1 cellular context compared by ENCODE assay signal in genomic region chr11:118176400-118177134, GRCh38.
TF ChIP-seq lines count a peak whose summit lies in the region.

SCN2B (minus strand) TSS chr11:118176639; CDS start chr11:118176431, 208 bp downstream.

TF ChIP-seq in WTC11, 78 proteins besides CTCF, POLR2A, EP300 and RAD21 (continued from another document):
- TF ChIP-seq, protein P1, sequence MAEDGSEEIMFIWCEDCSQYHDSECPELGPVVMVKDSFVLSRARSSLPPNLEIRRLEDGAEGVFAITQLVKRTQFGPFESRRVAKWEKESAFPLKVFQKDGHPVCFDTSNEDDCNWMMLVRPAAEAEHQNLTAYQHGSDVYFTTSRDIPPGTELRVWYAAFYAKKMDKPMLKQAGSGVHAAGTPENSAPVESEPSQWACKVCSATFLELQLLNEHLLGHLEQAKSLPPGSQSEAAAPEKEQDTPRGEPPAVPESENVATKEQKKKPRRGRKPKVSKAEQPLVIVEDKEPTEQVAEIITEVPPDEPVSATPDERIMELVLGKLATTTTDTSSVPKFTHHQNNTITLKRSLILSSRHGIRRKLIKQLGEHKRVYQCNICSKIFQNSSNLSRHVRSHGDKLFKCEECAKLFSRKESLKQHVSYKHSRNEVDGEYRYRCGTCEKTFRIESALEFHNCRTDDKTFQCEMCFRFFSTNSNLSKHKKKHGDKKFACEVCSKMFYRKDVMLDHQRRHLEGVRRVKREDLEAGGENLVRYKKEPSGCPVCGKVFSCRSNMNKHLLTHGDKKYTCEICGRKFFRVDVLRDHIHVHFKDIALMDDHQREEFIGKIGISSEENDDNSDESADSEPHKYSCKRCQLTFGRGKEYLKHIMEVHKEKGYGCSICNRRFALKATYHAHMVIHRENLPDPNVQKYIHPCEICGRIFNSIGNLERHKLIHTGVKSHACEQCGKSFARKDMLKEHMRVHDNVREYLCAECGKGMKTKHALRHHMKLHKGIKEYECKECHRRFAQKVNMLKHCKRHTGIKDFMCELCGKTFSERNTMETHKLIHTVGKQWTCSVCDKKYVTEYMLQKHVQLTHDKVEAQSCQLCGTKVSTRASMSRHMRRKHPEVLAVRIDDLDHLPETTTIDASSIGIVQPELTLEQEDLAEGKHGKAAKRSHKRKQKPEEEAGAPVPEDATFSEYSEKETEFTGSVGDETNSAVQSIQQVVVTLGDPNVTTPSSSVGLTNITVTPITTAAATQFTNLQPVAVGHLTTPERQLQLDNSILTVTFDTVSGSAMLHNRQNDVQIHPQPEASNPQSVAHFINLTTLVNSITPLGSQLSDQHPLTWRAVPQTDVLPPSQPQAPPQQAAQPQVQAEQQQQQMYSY (CRISPR knock-in tag; IDR thresholded peaks at IDR 0.05): no peak
- TF ChIP-seq GTF2I (CRISPR knock-in tag; conservative IDR thresholded peaks at IDR 0.05) (no peak), CREM (CRISPR knock-in tag; IDR thresholded peaks at IDR 0.05) (no peak), ETV6 (CRISPR knock-in tag; IDR thresholded peaks at IDR 0.05) (no peak), ATF1 (CRISPR knock-in tag; IDR thresholded peaks at IDR 0.05) (no peak)
